ENCODE assay signal across 8 cellular contexts in the genomic region with DNA sequence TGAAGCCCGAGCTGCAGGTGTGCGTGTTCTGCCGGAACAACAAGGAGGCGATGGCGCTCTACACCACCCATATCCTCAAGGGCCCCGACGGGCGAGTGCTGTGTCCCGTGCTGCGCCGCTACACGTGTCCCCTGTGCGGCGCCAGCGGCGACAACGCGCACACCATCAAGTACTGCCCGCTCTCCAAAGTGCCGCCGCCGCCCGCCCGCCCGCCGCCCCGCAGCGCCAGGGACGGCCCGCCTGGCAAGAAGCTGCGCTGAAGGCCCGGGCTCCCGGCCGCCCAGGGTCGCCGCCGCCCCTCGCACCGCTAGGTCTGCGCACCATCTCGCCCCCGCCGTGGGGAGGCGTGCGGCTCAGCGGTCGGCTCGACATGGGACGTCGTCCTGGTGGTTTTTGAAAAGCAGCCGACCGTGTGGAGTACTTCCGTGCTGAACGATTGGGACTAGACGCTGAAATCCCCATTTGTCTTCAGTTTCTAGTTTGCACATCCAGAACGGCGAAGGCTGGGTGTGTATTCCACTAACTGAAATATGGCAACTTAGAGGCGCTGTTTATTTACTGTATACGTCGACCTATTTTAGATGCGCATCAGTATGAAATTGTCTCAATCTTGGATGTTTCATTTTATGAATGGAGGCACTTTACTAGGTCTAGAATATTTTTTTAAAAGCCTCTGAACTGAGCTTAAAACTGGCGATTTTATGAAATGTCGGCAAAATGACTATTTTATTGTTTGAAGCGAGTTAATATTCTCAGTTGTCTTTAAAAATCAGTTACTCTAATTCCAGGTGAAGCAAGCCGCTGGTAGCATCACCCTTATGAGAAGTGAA. TPM values are rescaled to one million over a fixed set of nuclear protein-coding genes. Genes with fewer than 3 reads are reported as not detected.
DNase-seq lines count a peak whose midpoint lies in the region; ATAC-seq and TF ChIP-seq lines count a peak whose summit lies in the region.

No MANE protein-coding gene starts in this region.

- 18 to 26% methylated on average over 12 to 16 of the region's 65 CpGs for WGBS in gastroesophageal sphincter (ENCODE audit: low coverage in 1 of 2), 2 donors
- 9% methylated on average over 53 of the region's 65 CpGs for WGBS in prostate gland

- TF ChIP-seq CTCF in PC-3 (conservative IDR thresholded peaks at IDR 0.05; ENCODE audit: low read depth, low read length) = no peak
- peak in 2 of 4 experiments; percentile 14 to 31 for TF ChIP-seq CTCF in gastroesophageal sphincter (IDR thresholded peaks at IDR 0.05)
- TF ChIP-seq CTCF in prostate gland (IDR thresholded peaks at IDR 0.05) = no peak

- TF ChIP-seq POLR2A in gastroesophageal sphincter (IDR thresholded peaks at IDR 0.05) = no peak
- no peak for TF ChIP-seq POLR2A in prostate gland (IDR thresholded peaks at IDR 0.05)

- CTCF ChIA-PET in PC-3 (lab: Charles Lee) = interaction anchor here (0.6 kb wide), 1 partner anchor 71 kb away, joined by 4 read pairs; no protein-coding TSS in a partner anchor

- no peaks in the 10 kb centered on the region for H3K27me3 ChIP-seq in PC-3 (ENCODE audit: low read length)
- no peaks in the 10 kb centered on the region for H3K27me3 ChIP-seq in gastroesophageal sphincter
- H3K27me3 ChIP-seq in prostate gland (replicated peaks; ENCODE audit: insufficient read depth) = no peaks in the 10 kb centered on the region

- H3K36me3 Mint-ChIP-seq in activated T-helper 1 cell treated with anti-CD3 and anti-CD28 coated beads, Interleukin-12 subunit alpha, Interleukin-12 subunit beta, Interleukin-2, Interleukin-4 antibody, amounts not matched to agents 30 ng/mL and 10 ng/mL and 1 ng/mL, durations not matched to agents 14 hours and 24 hours and 36 hours (ENCODE audit: low read depth) = peaks cover 25% of the 10 kb centered on the region

- H4K20me1 ChIP-seq in PC-3 (ENCODE audit: low read length) = peaks cover 21% of the 10 kb centered on the region; the same call in 1 of the 2 replicates

- H3F3A ChIP-seq in PC-3 (ENCODE audit: low read length, unreplicated experiment) = peaks cover 6% of the 10 kb centered on the region

- ATAC-seq in HG03342 (IDR thresholded peaks at IDR 0.05; ENCODE audit: unreplicated experiment) (peak; percentile 50), PC-3 (peak; percentile 41), gastroesophageal sphincter (no peak), GM18520 (IDR thresholded peaks at IDR 0.05; ENCODE audit: unreplicated experiment) (no peak)

- no peaks in the 10 kb centered on the region for H3K9me2 ChIP-seq in PC-3 (replicated peaks; ENCODE audit: low read length)

- BruUV-seq in PC-3 (replicated peaks; lab: Mats Ljungman, UMichigan) = no TSS peak

- H3K27ac Mint-ChIP-seq in activated T-helper 1 cell treated with anti-CD3 and anti-CD28 coated beads, Interleukin-12 subunit alpha, Interleukin-12 subunit beta, Interleukin-2, Interleukin-4 antibody, amounts not matched to agents 30 ng/mL and 10 ng/mL and 1 ng/mL, durations not matched to agents 14 hours and 24 hours and 36 hours = peak overlapping the region; percentile 40

- peak overlapping the region; percentile 65 for H3K4me3 ChIP-seq in PC-3 (ENCODE audit: low read length)
- peak overlapping the region; percentile 20 to 79 for H3K4me3 ChIP-seq in gastroesophageal sphincter
- peak overlapping the region; percentile 46 to 55 for H3K4me3 ChIP-seq in prostate gland

- POLR2A ChIA-PET in PC-3 (lab: Charles Lee; ENCODE audit: unreplicated experiment) = interaction anchor here (0.6 kb wide), 1 partner anchor 50 kb away, joined by 3 read pairs; no protein-coding TSS in a partner anchor

- H3K9me3 ChIP-seq in PC-3 (ENCODE audit: low read length) = no peaks in the 10 kb centered on the region
- H3K9me3 ChIP-seq in gastroesophageal sphincter = no peaks in the 10 kb centered on the region
- H3K9me3 ChIP-seq in prostate gland = no peaks in the 10 kb centered on the region

- H3K4me1 Mint-ChIP-seq in activated T-helper 1 cell treated with anti-CD3 and anti-CD28 coated beads, Interleukin-12 subunit alpha, Interleukin-12 subunit beta, Interleukin-2, Interleukin-4 antibody, amounts not matched to agents 30 ng/mL and 10 ng/mL and 1 ng/mL, durations not matched to agents 14 hours and 24 hours and 36 hours (ENCODE audit: low read depth) = peaks cover 25% of the 10 kb centered on the region

- H3K4me3 Mint-ChIP-seq in activated T-helper 1 cell treated with anti-CD3 and anti-CD28 coated beads, Interleukin-12 subunit alpha, Interleukin-12 subunit beta, Interleukin-2, Interleukin-4 antibody, amounts not matched to agents 30 ng/mL and 10 ng/mL and 1 ng/mL, durations not matched to agents 14 hours and 24 hours and 36 hours = peak overlapping the region; percentile 73

- DNase-seq in COR-L47 (lab: John Stamatoyannopoulos, UW) (peak; percentile 20), GM19240 (ENCODE audit: insufficient read length, low spot score) (peak; percentile 51), PC-3 (peak; percentile 52), prostate gland (ENCODE audit: low spot score) (peak; percentile 27)
- peak; percentile 39 for DNase-seq in activated T-helper 1 cell treated with anti-CD3 and anti-CD28 coated beads, Interleukin-12 subunit alpha, Interleukin-12 subunit beta, Interleukin-2, Interleukin-4 antibody, amounts not matched to agents 30 ng/mL and 10 ng/mL and 1 ng/mL, durations not matched to agents 14 hours and 24 hours and 36 hours (ENCODE audit: low spot score)

- no peak for TF ChIP-seq EP300 in gastroesophageal sphincter (IDR thresholded peaks at IDR 0.05)

- H3K4me2 ChIP-seq in PC-3 (ENCODE audit: low read length) = peak overlapping the region; percentile 86

- H3K36me3 ChIP-seq in PC-3 (ENCODE audit: low read depth, low read length) = peaks cover 6% of the 10 kb centered on the region
- peaks cover 0 to 26% of the 10 kb centered on the region in 2 donors for H3K36me3 ChIP-seq in gastroesophageal sphincter
- peaks cover 0 to 10% of the 10 kb centered on the region in 2 donors for H3K36me3 ChIP-seq in prostate gland

- H3K9me3 Mint-ChIP-seq in activated T-helper 1 cell treated with anti-CD3 and anti-CD28 coated beads, Interleukin-12 subunit alpha, Interleukin-12 subunit beta, Interleukin-2, Interleukin-4 antibody, amounts not matched to agents 30 ng/mL and 10 ng/mL and 1 ng/mL, durations not matched to agents 14 hours and 24 hours and 36 hours = no peaks in the 10 kb centered on the region

- intact Hi-C loops in PC-3 (cut with micrococcal nuclease) (loop anchor here (5.0 kb wide), 2 partner anchors 47 to 463 kb away; no protein-coding TSS in a partner anchor), prostate gland (cut with DNase I) (no loop called here)
- intact Hi-C loops in activated T-helper 1 cell treated with anti-CD3 and anti-CD28 coated beads, Interleukin-12 subunit alpha, Interleukin-12 subunit beta, Interleukin-2, Interleukin-4 antibody, amounts not matched to agents 30 ng/mL and 10 ng/mL and 1 ng/mL, durations not matched to agents 14 hours and 24 hours and 36 hours (cut with micrococcal nuclease) = loop anchor here (1.0 to 10.0 kb wide), 6 partner anchors 40 to 462 kb away; partner anchors contain the start of genes CACUL1, EIF3A and PRDX3

- no peak overlapping the region for H3K27ac ChIP-seq in PC-3 (ENCODE audit: low read length)
- H3K27ac ChIP-seq in gastroesophageal sphincter = peak overlapping the region in 3 of 4 donors; percentile 86 to 89 (median 87)
- H3K27ac ChIP-seq in prostate gland = no peak overlapping the region

- no peak overlapping the region for H3K9ac ChIP-seq in PC-3 (ENCODE audit: low read length)

- peak overlapping the region; percentile 15; the same call in 1 of the 2 replicates for H2AFZ ChIP-seq in PC-3 (ENCODE audit: low read length)

- H3K4me1 ChIP-seq in PC-3 (ENCODE audit: insufficient read depth, low read length) (peaks cover 22% of the 10 kb centered on the region), gastroesophageal sphincter (peaks cover 0 to 54% (median 23%) of the 10 kb centered on the region in 3 donors), prostate gland (replicated peaks) (peaks cover 6% of the 10 kb centered on the region)

- H3K27me3 Mint-ChIP-seq in activated T-helper 1 cell treated with anti-CD3 and anti-CD28 coated beads, Interleukin-12 subunit alpha, Interleukin-12 subunit beta, Interleukin-2, Interleukin-4 antibody, amounts not matched to agents 30 ng/mL and 10 ng/mL and 1 ng/mL, durations not matched to agents 14 hours and 24 hours and 36 hours (ENCODE audit: insufficient read depth) = peaks cover 7% of the 10 kb centered on the region

- H3K79me2 ChIP-seq in PC-3 (ENCODE audit: low read length) = 0 out of 2 replicates have a peak, but pooled peaks cover 14% of the 10 kb centered on the region

RNA-seq across cellular contexts. Expression of gene NANOS1, which starts 1.1 kb away (rescaled TPM):
- total RNA-seq in PC-3 (2014; rRNA removed) = 5.4 and 6.0 TPM in 2 replicates
- total RNA-seq in activated T-helper 1 cell treated with anti-CD3 and anti-CD28 coated beads, Interleukin-12 subunit alpha, Interleukin-12 subunit beta, Interleukin-2, Interleukin-4 antibody, amounts not matched to agents 30 ng/mL and 10 ng/mL and 1 ng/mL, durations not matched to agents 14 hours and 24 hours and 36 hours = 0.73 and 1.0 TPM in 2 replicates
- total RNA-seq in gastroesophageal sphincter = 10 to 100 TPM; 16.1 to 24.1 (median 20.8) TPM
- 1 to 10 TPM; 4.3 to 5.9 TPM for total RNA-seq in prostate gland

RNA-seq across cellular contexts. Expression of gene EIF3A, which starts 50.0 kb away (rescaled TPM):
- total RNA-seq in PC-3 (2014; rRNA removed) = 46.0 and 56.3 TPM in 2 replicates
- total RNA-seq in activated T-helper 1 cell treated with anti-CD3 and anti-CD28 coated beads, Interleukin-12 subunit alpha, Interleukin-12 subunit beta, Interleukin-2, Interleukin-4 antibody, amounts not matched to agents 30 ng/mL and 10 ng/mL and 1 ng/mL, durations not matched to agents 14 hours and 24 hours and 36 hours = 181 and 183 TPM in 2 replicates
- total RNA-seq in gastroesophageal sphincter = 100 to 1,000 TPM; 124 to 149 (median 136) TPM
- 10 to 100 TPM; 77.1 to 88.0 TPM for total RNA-seq in prostate gland

Comparison
In these comparisons a context has a peak if more than half of its experiments do, and no peak if none do; other contexts are left out.
1. ATAC-seq: peak in HG03342 (single experiment) and PC-3 (single experiment); none in gastroesophageal sphincter (single experiment) and GM18520 (single experiment).
2. H3K27ac ChIP-seq: peak in gastroesophageal sphincter (3 of 4); none in PC-3 (single experiment) and prostate gland (0 of 2).
3. Peak in every context shown above with its lines, with median percentiles within 50 percentile points of each other: DNase-seq and H3K4me3 ChIP-seq.